In genomic region chr1:209937996-209938959, GRCh38 we compare ENCODE assay signal across 2 cellular contexts.
TF ChIP-seq lines count a peak whose summit lies in the region.

Gene SYT14, plus strand, starts transcription at chr1:209938217. Its CDS starts 48 bp downstream, at chr1:209938265.

TF ChIP-seq in A549, 52 proteins besides CTCF, POLR2A, EP300 and RAD21 (continued from another document):
- TF ChIP-seq KDM5A (IDR thresholded peaks at IDR 0.05) = no peak
- TF ChIP-seq HEYL (CRISPR knock-in tag; IDR thresholded peaks at IDR 0.05) = no peak
- no peak for TF ChIP-seq HES2 (IDR thresholded peaks at IDR 0.05)
- TF ChIP-seq NPAS2 (CRISPR knock-in tag; IDR thresholded peaks at IDR 0.05; ENCODE audit: borderline replicate concordance) = no peak
- no peak for TF ChIP-seq KDM1A (IDR thresholded peaks at IDR 0.05; ENCODE audit: low read depth)
- TF ChIP-seq ATOH8 (CRISPR knock-in tag; IDR thresholded peaks at IDR 0.05; ENCODE audit: low read depth) = no peak
- TF ChIP-seq FOSL2 (IDR thresholded peaks at IDR 0.05) = no peak
- TF ChIP-seq FOSL2 (CRISPR knock-in tag; IDR thresholded peaks at IDR 0.05) = no peak
- no peak for TF ChIP-seq HDAC2 (IDR thresholded peaks at IDR 0.05)
- TF ChIP-seq FOXS1 (CRISPR knock-in tag; IDR thresholded peaks at IDR 0.05) = no peak
- TF ChIP-seq CEBPB (IDR thresholded peaks at IDR 0.05) = no peak
- TF ChIP-seq ZSCAN20 (CRISPR knock-in tag; IDR thresholded peaks at IDR 0.05) = no peak
- TF ChIP-seq MAFK (IDR thresholded peaks at IDR 0.05; ENCODE audit: partially characterized antibody) = no peak
- no peak for TF ChIP-seq EHMT2 (IDR thresholded peaks at IDR 0.05; ENCODE audit: low read depth)

TF ChIP-seq in K562, 482 proteins besides CTCF, POLR2A, EP300 and RAD21:
- TF ChIP-seq ZNF318 (IDR thresholded peaks at IDR 0.05; ENCODE audit: borderline replicate concordance in 1 of 2, low read depth in 1 of 2) (no peak), SMC3 (conservative IDR thresholded peaks at IDR 0.05; ENCODE audit: insufficient read depth, low read depth, low read length) (no peak), TRIM28 (IDR thresholded peaks at IDR 0.05) (no peak), FOXK2 (conservative IDR thresholded peaks at IDR 0.05 in 1 of 2, IDR thresholded peaks at IDR 0.05 in 1 of 2; ENCODE audit: low read depth in 2 of 2) (no peak), NCOA2 (IDR thresholded peaks at IDR 0.05; ENCODE audit: partially characterized antibody in 2 of 2) (no peak), TEAD4 (IDR thresholded peaks at IDR 0.05; ENCODE audit: low read length) (no peak), TEAD4 (CRISPR knock-in tag; IDR thresholded peaks at IDR 0.05; ENCODE audit: borderline replicate concordance) (no peak), LARP7 (IDR thresholded peaks at IDR 0.05) (no peak), ZNF316 (IDR thresholded peaks at IDR 0.05) (no peak), ZHX1 (conservative IDR thresholded peaks at IDR 0.05; ENCODE audit: low read length) (no peak), MNT (conservative IDR thresholded peaks at IDR 0.05) (no peak), ZNF561 (CRISPR knock-in tag; conservative IDR thresholded peaks at IDR 0.05) (no peak)
